In genomic region chr1:32337855-32338636, GRCh38 we compare ENCODE assay signal across 8 cellular contexts. TPM values are rescaled to one million over a fixed set of nuclear protein-coding genes. Genes with fewer than 3 reads are reported as not detected.
DNase-seq lines count a peak whose midpoint lies in the region; ATAC-seq and TF ChIP-seq lines count a peak whose summit lies in the region.

No MANE protein-coding gene starts in this region.

- POLR2A ChIA-PET in activated CD8-positive, alpha-beta T cell treated with anti-CD3 and anti-CD28 coated beads, Interleukin-2, amount 10 ng/mL, durations not matched to agents 7 days and 5 days (lab: Charles Lee): interaction anchor here (3.0 kb wide), 1 partner anchor 89 kb away, joined by 14 read pairs; no protein-coding TSS in a partner anchor

- peaks cover 51% of the 10 kb centered on the region for H3K4me1 Mint-ChIP-seq in activated naive CD4-positive, alpha-beta T cell treated with anti-CD3 and anti-CD28 coated beads for 36 hours (ENCODE audit: low read depth)
- peaks cover 48% of the 10 kb centered on the region for H3K4me1 Mint-ChIP-seq in activated CD8-positive, alpha-beta T cell treated with anti-CD3 and anti-CD28 coated beads, Interleukin-2, amount 10 ng/mL, durations not matched to agents 7 days and 5 days (ENCODE audit: low read depth)

- no peaks in the 10 kb centered on the region for H3K9me3 ChIP-seq in upper lobe of right lung

- no peak for ATAC-seq in activated CD8-positive, alpha-beta T cell treated with anti-CD3 and anti-CD28 coated beads, Interleukin-2, amount 10 ng/mL, durations not matched to agents 7 days and 5 days
- ATAC-seq in left colon (peak; percentile 59), upper lobe of right lung (peak; percentile 47), GM18502 (IDR thresholded peaks at IDR 0.05; ENCODE audit: poor library complexity, unreplicated experiment) (no peak)

- CTCF ChIA-PET in activated naive CD4-positive, alpha-beta T cell treated with anti-CD3 and anti-CD28 coated beads for 36 hours (lab: Charles Lee): interaction anchor here (0.6 to 1.5 kb wide), 4 partner anchors 14 to 181 kb away, joined by 3 to 6 read pairs (median 4); no protein-coding TSS in a partner anchor
- CTCF ChIA-PET in activated CD8-positive, alpha-beta T cell treated with anti-CD3 and anti-CD28 coated beads, Interleukin-2, amount 10 ng/mL, durations not matched to agents 7 days and 5 days (lab: Charles Lee): interaction anchor here (2.6 to 3.4 kb wide), 3 partner anchors 14 to 89 kb away, joined by 10 to 21 read pairs (median 16); partner anchors contain the start of gene LCK

- peak; percentile 28 for DNase-seq in activated naive CD4-positive, alpha-beta T cell treated with anti-CD3 and anti-CD28 coated beads for 36 hours
- no peak for DNase-seq in activated naive CD4-positive, alpha-beta T cell treated with anti-CD3 and anti-CD28 coated beads, Interleukin-2, amount 50 U/mL, for 16 hours
- peak; percentile 55 for DNase-seq in activated CD8-positive, alpha-beta T cell treated with anti-CD3 and anti-CD28 coated beads, Interleukin-2, amount 10 ng/mL, durations not matched to agents 7 days and 5 days
- DNase-seq in left colon (peak; percentile 58 to 64), upper lobe of right lung (no peak), 8988T (no peak)
- DNase-seq in activated CD8-positive, alpha-beta memory T cell treated with anti-CD3 and anti-CD28 coated beads, Interleukin-2, amount 50 U/mL, for 4 hours: no peak

- H3K36me3 Mint-ChIP-seq in activated naive CD4-positive, alpha-beta T cell treated with anti-CD3 and anti-CD28 coated beads for 36 hours (ENCODE audit: low read depth): no peaks in the 10 kb centered on the region
- peaks cover 10% of the 10 kb centered on the region for H3K36me3 Mint-ChIP-seq in activated CD8-positive, alpha-beta T cell treated with anti-CD3 and anti-CD28 coated beads, Interleukin-2, amount 10 ng/mL, durations not matched to agents 7 days and 5 days (ENCODE audit: low read depth)

- H3K27me3 ChIP-seq in upper lobe of right lung: no peaks in the 10 kb centered on the region

- H3K9me3 Mint-ChIP-seq in activated naive CD4-positive, alpha-beta T cell treated with anti-CD3 and anti-CD28 coated beads for 36 hours: no peaks in the 10 kb centered on the region
- H3K9me3 Mint-ChIP-seq in activated CD8-positive, alpha-beta T cell treated with anti-CD3 and anti-CD28 coated beads, Interleukin-2, amount 10 ng/mL, durations not matched to agents 7 days and 5 days (ENCODE audit: insufficient read depth): no peaks in the 10 kb centered on the region

- no peak overlapping the region for H3K27ac Mint-ChIP-seq in activated naive CD4-positive, alpha-beta T cell treated with anti-CD3 and anti-CD28 coated beads for 36 hours
- H3K27ac Mint-ChIP-seq in activated CD8-positive, alpha-beta T cell treated with anti-CD3 and anti-CD28 coated beads, Interleukin-2, amount 10 ng/mL, durations not matched to agents 7 days and 5 days: no peak overlapping the region

- H3K36me3 ChIP-seq in upper lobe of right lung: peaks cover under 1% of the 10 kb centered on the region

- intact Hi-C loops in activated naive CD4-positive, alpha-beta T cell treated with anti-CD3 and anti-CD28 coated beads for 36 hours (cut with micrococcal nuclease): loop anchor here (2.0 to 5.0 kb wide), 5 partner anchors 46 to 1576 kb away; partner anchors contain the start of genes BSDC1, HDAC1 and LCK
- intact Hi-C loops in left colon (cut with DNase I, micrococcal nuclease) (no loop called here), upper lobe of right lung (cut with DNase I) (no loop called here)

- no peaks in the 10 kb centered on the region for H3K27me3 Mint-ChIP-seq in activated naive CD4-positive, alpha-beta T cell treated with anti-CD3 and anti-CD28 coated beads for 36 hours (ENCODE audit: low read depth)
- peaks cover 3% of the 10 kb centered on the region for H3K27me3 Mint-ChIP-seq in activated CD8-positive, alpha-beta T cell treated with anti-CD3 and anti-CD28 coated beads, Interleukin-2, amount 10 ng/mL, durations not matched to agents 7 days and 5 days (ENCODE audit: low read depth)

- H3K4me3 ChIP-seq in upper lobe of right lung: no peak overlapping the region

- H3K4me3 Mint-ChIP-seq in activated naive CD4-positive, alpha-beta T cell treated with anti-CD3 and anti-CD28 coated beads for 36 hours: no peak overlapping the region
- no peak overlapping the region for H3K4me3 Mint-ChIP-seq in activated CD8-positive, alpha-beta T cell treated with anti-CD3 and anti-CD28 coated beads, Interleukin-2, amount 10 ng/mL, durations not matched to agents 7 days and 5 days

- no peak overlapping the region for H3K27ac ChIP-seq in upper lobe of right lung

- TF ChIP-seq CTCF in upper lobe of right lung (IDR thresholded peaks at IDR 0.05): no peak

- H3K4me1 ChIP-seq in upper lobe of right lung: peaks cover 28% of the 10 kb centered on the region

RNA-seq across cellular contexts. Expression of gene MARCKSL1, which starts 2.0 kb away (rescaled TPM):
- total RNA-seq in activated naive CD4-positive, alpha-beta T cell treated with anti-CD3 and anti-CD28 coated beads for 36 hours: 10 to 100 TPM; 14.4 to 15.9 TPM
- 10 to 100 TPM; 23.1 to 26.1 TPM for total RNA-seq in activated CD8-positive, alpha-beta T cell treated with anti-CD3 and anti-CD28 coated beads, Interleukin-2, amount 10 ng/mL, durations not matched to agents 7 days and 5 days
- total RNA-seq in left colon: 100 to 1,000 TPM; 135 to 144 TPM
- 44.5 TPM for total RNA-seq in upper lobe of right lung

RNA-seq across cellular contexts. Expression of gene FAM229A, which starts 24.2 kb away (rescaled TPM):
- total RNA-seq in activated naive CD4-positive, alpha-beta T cell treated with anti-CD3 and anti-CD28 coated beads for 36 hours: 1 to 10 TPM; 2.1 to 3.4 TPM
- 1 to 10 TPM; 2.6 to 3.2 TPM for total RNA-seq in activated CD8-positive, alpha-beta T cell treated with anti-CD3 and anti-CD28 coated beads, Interleukin-2, amount 10 ng/mL, durations not matched to agents 7 days and 5 days
- total RNA-seq in left colon (1 to 10 TPM; 7.9 to 8.9 TPM), upper lobe of right lung (9.3 TPM)

RNA-seq across cellular contexts. Expression of gene TSSK3, which starts 24.3 kb away (rescaled TPM):
- 1 to 10 TPM in 1 of 2 experiments, under 1 TPM in 1; 0.84 to 1.9 TPM for total RNA-seq in activated naive CD4-positive, alpha-beta T cell treated with anti-CD3 and anti-CD28 coated beads for 36 hours
- total RNA-seq in activated CD8-positive, alpha-beta T cell treated with anti-CD3 and anti-CD28 coated beads, Interleukin-2, amount 10 ng/mL, durations not matched to agents 7 days and 5 days: under 1 TPM in 1 of 2 experiments, not detected in 1; 0.21 TPM
- 1 to 10 TPM; 1.2 to 1.9 TPM for total RNA-seq in left colon
- total RNA-seq in upper lobe of right lung: 2.5 TPM

RNA-seq across cellular contexts. Expression of gene HDAC1, which starts 46.2 kb away (rescaled TPM):
- 100 to 1,000 TPM; 111 to 120 TPM for total RNA-seq in activated naive CD4-positive, alpha-beta T cell treated with anti-CD3 and anti-CD28 coated beads for 36 hours
- 100 to 1,000 TPM; 219 to 227 TPM for total RNA-seq in activated CD8-positive, alpha-beta T cell treated with anti-CD3 and anti-CD28 coated beads, Interleukin-2, amount 10 ng/mL, durations not matched to agents 7 days and 5 days
- 100 to 1,000 TPM; 218 to 252 TPM for total RNA-seq in left colon
- 71.2 TPM for total RNA-seq in upper lobe of right lung

RNA-seq across cellular contexts. Expression of gene BSDC1, which starts 56.2 kb away (rescaled TPM):
- total RNA-seq in activated naive CD4-positive, alpha-beta T cell treated with anti-CD3 and anti-CD28 coated beads for 36 hours: 10 to 100 TPM; 35.2 to 38.3 TPM
- total RNA-seq in activated CD8-positive, alpha-beta T cell treated with anti-CD3 and anti-CD28 coated beads, Interleukin-2, amount 10 ng/mL, durations not matched to agents 7 days and 5 days: 10 to 100 TPM; 37.3 to 38.5 TPM
- total RNA-seq in left colon (10 to 100 TPM; 73.0 to 87.9 TPM), upper lobe of right lung (67.6 TPM)

Comparison
In these comparisons a context has a peak if more than half of its experiments do, and no peak if none do; other contexts are left out.
1. DNase-seq: peak in activated naive CD4-positive, alpha-beta T cell treated with anti-CD3 and anti-CD28 coated beads for 36 hours (single experiment), activated CD8-positive, alpha-beta T cell treated with anti-CD3 and anti-CD28 coated beads, Interleukin-2, amount 10 ng/mL, durations not matched to agents 7 days and 5 days (single experiment) and left colon (2 of 2); none in activated naive CD4-positive, alpha-beta T cell treated with anti-CD3 and anti-CD28 coated beads, Interleukin-2, amount 50 U/mL, for 16 hours (single experiment), upper lobe of right lung (single experiment), activated CD8-positive, alpha-beta memory T cell treated with anti-CD3 and anti-CD28 coated beads, Interleukin-2, amount 50 U/mL, for 4 hours (single experiment) and 8988T (single experiment).
2. ATAC-seq: peak in left colon (single experiment) and upper lobe of right lung (single experiment); none in activated CD8-positive, alpha-beta T cell treated with anti-CD3 and anti-CD28 coated beads, Interleukin-2, amount 10 ng/mL, durations not matched to agents 7 days and 5 days (single experiment) and GM18502 (single experiment).